In genomic region chr7:15783971-15784693, GRCh38 we compare ENCODE assay signal across 15 cellular contexts.
DNase-seq lines count a peak whose midpoint lies in the region; ATAC-seq and TF ChIP-seq lines count a peak whose summit lies in the region.
"Had no signal": no experiment of that assay in that cellular context is flagged by ENCODE, and none has a peak within 500 bp of the region (broad histone marks: within the 10 kb centered on the region; RNA-seq: fewer than 3 reads in every experiment).

No MANE protein-coding gene starts in this region.

- POLR2A ChIA-PET in CD4-positive, alpha-beta T cell (lab: Charles Lee) = no interaction called here

- TF ChIP-seq CTCF in upper lobe of right lung (IDR thresholded peaks at IDR 0.05) = no peak
- TF ChIP-seq CTCF in CD4-positive, alpha-beta T cell (IDR thresholded peaks at IDR 0.05) = no peak

- ATAC-seq in Right ventricle myocardium inferior = peak; percentile 67
- ATAC-seq in upper lobe of right lung = peak; percentile 78
- no peak for ATAC-seq in CD4-positive, alpha-beta T cell (ENCODE audit: poor library complexity)
- no peak for ATAC-seq in GM18520 (IDR thresholded peaks at IDR 0.05; ENCODE audit: unreplicated experiment)
- ATAC-seq: naive thymus-derived CD4-positive, alpha-beta T cell had no signal

- no peak overlapping the region for H3K27ac Mint-ChIP-seq in CD4-positive, alpha-beta T cell
- H3K27ac Mint-ChIP-seq: activated naive CD8-positive, alpha-beta T cell treated with anti-CD3 and anti-CD28 coated beads, Interleukin-2, amount 10 ng/mL, durations not matched to agents 7 days and 5 days; dendritic cell treated with granulocyte-macrophage colony-stimulating factor and Interleukin-4, amounts not matched to agents 40 ng/mL and 50 ng/mL, for 4 days; HFFc6; naive thymus-derived CD4-positive, alpha-beta T cell had no signal

- H3K4me3 Mint-ChIP-seq in CD4-positive, alpha-beta T cell = no peak overlapping the region
- H3K4me3 Mint-ChIP-seq: activated naive CD8-positive, alpha-beta T cell treated with anti-CD3 and anti-CD28 coated beads, Interleukin-2, amount 10 ng/mL, durations not matched to agents 7 days and 5 days; dendritic cell treated with granulocyte-macrophage colony-stimulating factor and Interleukin-4, amounts not matched to agents 40 ng/mL and 50 ng/mL, for 4 days; HFFc6; naive thymus-derived CD4-positive, alpha-beta T cell had no signal

- intact Hi-C loops in Right ventricle myocardium inferior (cut with DNase I) (no loop called here), cardiac septum (cut with DNase I) (no loop called here), upper lobe of right lung (cut with DNase I) (no loop called here)
- intact Hi-C loops in CD4-positive, alpha-beta T cell (cut with DNase I, micrococcal nuclease) = no loop called here

- H3K4me1 ChIP-seq in muscle layer of colon (ENCODE audit: insufficient read depth, low read length) = peaks cover 8% of the 10 kb centered on the region
- no peaks in the 10 kb centered on the region for H3K4me1 ChIP-seq in upper lobe of right lung
- H3K4me1 ChIP-seq: Caco-2 had no signal

- no peaks in the 10 kb centered on the region for H3K27me3 ChIP-seq in muscle layer of colon (ENCODE audit: control insufficient read depth in 1 of 2, insufficient read depth in 2 of 2, low read length in 2 of 2)
- H3K27me3 ChIP-seq in upper lobe of right lung = no peaks in the 10 kb centered on the region
- H3K27me3 ChIP-seq in CD4-positive, alpha-beta T cell (ENCODE audit: control insufficient read depth, insufficient read depth, low read length) = no peaks in the 10 kb centered on the region

- no peaks in the 10 kb centered on the region for H3K36me3 Mint-ChIP-seq in CD4-positive, alpha-beta T cell (ENCODE audit: low read depth)
- H3K36me3 Mint-ChIP-seq: activated naive CD8-positive, alpha-beta T cell treated with anti-CD3 and anti-CD28 coated beads, Interleukin-2, amount 10 ng/mL, durations not matched to agents 7 days and 5 days; naive thymus-derived CD4-positive, alpha-beta T cell had no signal

- H3K9ac ChIP-seq in muscle layer of colon (ENCODE audit: low read length) = no peak overlapping the region

- H3K4me1 Mint-ChIP-seq in CD4-positive, alpha-beta T cell (ENCODE audit: low read depth) = no peaks in the 10 kb centered on the region
- H3K4me1 Mint-ChIP-seq: activated naive CD8-positive, alpha-beta T cell treated with anti-CD3 and anti-CD28 coated beads, Interleukin-2, amount 10 ng/mL, durations not matched to agents 7 days and 5 days; naive thymus-derived CD4-positive, alpha-beta T cell had no signal

- peaks cover 3% of the 10 kb centered on the region for H3K9me3 Mint-ChIP-seq in CD4-positive, alpha-beta T cell
- H3K9me3 Mint-ChIP-seq: activated naive CD8-positive, alpha-beta T cell treated with anti-CD3 and anti-CD28 coated beads, Interleukin-2, amount 10 ng/mL, durations not matched to agents 7 days and 5 days; HFFc6 had no signal

- H3K36me3 ChIP-seq in muscle layer of colon (ENCODE audit: insufficient read depth, low read length) (no peaks in the 10 kb centered on the region), upper lobe of right lung (no peaks in the 10 kb centered on the region)

- H3K9me3 ChIP-seq in muscle layer of colon (ENCODE audit: low read length) = no peaks in the 10 kb centered on the region
- no peaks in the 10 kb centered on the region for H3K9me3 ChIP-seq in upper lobe of right lung
- H3K9me3 ChIP-seq in CD4-positive, alpha-beta T cell (ENCODE audit: control insufficient read depth, low read length) = no peaks in the 10 kb centered on the region
- H3K9me3 ChIP-seq: Caco-2 had no signal

- H3K4me3 ChIP-seq in muscle layer of colon (ENCODE audit: low read depth in 1 of 2, low read length in 2 of 2) (no peak overlapping the region), upper lobe of right lung (no peak overlapping the region)

- no peaks in the 10 kb centered on the region for H3K27me3 Mint-ChIP-seq in CD4-positive, alpha-beta T cell
- H3K27me3 Mint-ChIP-seq: activated naive CD8-positive, alpha-beta T cell treated with anti-CD3 and anti-CD28 coated beads, Interleukin-2, amount 10 ng/mL, durations not matched to agents 7 days and 5 days; dendritic cell treated with granulocyte-macrophage colony-stimulating factor and Interleukin-4, amounts not matched to agents 40 ng/mL and 50 ng/mL, for 4 days; naive thymus-derived CD4-positive, alpha-beta T cell had no signal

- DNase-seq in Right ventricle myocardium inferior (ENCODE audit: missing footprints) (no peak), cardiac septum (ENCODE audit: low spot score) (no peak), foreskin melanocyte (peak; percentile 49), upper lobe of right lung (no peak), NCI-H2196 treated with DMSO at 0.1 percent for 48 hours (lab: John Stamatoyannopoulos, UW; ENCODE audit: unreplicated experiment) (no peak)
- DNase-seq in CD4-positive, alpha-beta T cell = no peak
- DNase-seq: activated CD8-positive, alpha-beta memory T cell treated with anti-CD3 and anti-CD28 coated beads, Interleukin-2, amount 50 U/mL, for 48 hours; activated naive CD8-positive, alpha-beta T cell treated with anti-CD3 and anti-CD28 coated beads, Interleukin-2, amount 10 ng/mL, durations not matched to agents 7 days and 5 days; Caco-2; HFFc6; naive thymus-derived CD4-positive, alpha-beta T cell; NCI-H2171 treated with DMSO at 0.1 percent for 48 hours had no signal

- H3K27ac ChIP-seq in muscle layer of colon (ENCODE audit: low read depth, low read length) = peak overlapping the region; percentile 28
- H3K27ac ChIP-seq in upper lobe of right lung = no peak overlapping the region
- H3K27ac ChIP-seq in CD4-positive, alpha-beta T cell (ENCODE audit: low read depth, low read length) = no peak overlapping the region

- CTCF ChIA-PET in CD4-positive, alpha-beta T cell (lab: Charles Lee) = no interaction called here

Comparison
In these comparisons a context has a peak if more than half of its experiments do, and no peak if none do; other contexts are left out.
1. ATAC-seq: peak in Right ventricle myocardium inferior (single experiment) and upper lobe of right lung (single experiment); none in CD4-positive, alpha-beta T cell (single experiment) and GM18520 (single experiment).